ENCODE assay signal across 1 cellular context in the genomic region with DNA sequence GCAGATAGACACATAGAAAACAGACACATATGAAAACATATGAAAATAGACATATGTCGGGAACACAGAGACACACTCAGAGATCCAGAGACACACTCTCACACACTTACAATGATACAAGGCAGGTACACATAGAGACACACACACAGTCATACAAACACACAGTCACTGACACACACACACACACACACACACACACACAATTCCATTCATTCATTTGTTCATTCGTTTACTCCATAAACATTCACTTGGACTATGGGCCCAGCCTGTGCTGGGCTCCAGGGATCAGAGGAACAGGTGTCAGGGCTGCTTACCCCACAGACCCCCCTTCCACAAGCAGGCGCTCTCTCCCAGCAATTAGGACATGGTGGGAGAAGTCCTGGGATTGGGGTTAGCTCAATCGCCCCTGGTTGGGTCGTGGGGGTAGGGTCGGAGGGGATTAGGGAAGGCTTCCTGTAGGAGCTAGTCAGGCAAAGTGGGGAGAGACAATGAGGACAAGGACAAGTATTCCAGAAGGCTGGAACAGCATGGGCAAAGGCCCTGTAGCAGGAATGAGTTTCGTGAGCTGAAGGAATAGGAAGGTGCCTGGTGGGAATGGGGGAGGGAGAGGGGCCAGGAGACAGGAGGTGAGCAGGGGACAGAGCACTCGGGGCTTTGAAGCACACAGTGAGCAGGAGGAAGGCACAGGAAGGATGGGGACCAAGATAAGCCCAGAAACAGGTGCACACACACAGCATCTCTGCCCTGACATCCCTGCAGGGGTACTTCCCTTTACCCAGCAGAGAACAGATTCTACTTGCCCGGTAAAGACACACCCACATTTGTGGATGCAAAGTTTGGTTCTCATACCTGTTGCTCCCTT.
TF ChIP-seq lines count a peak whose summit lies in the region.

No MANE protein-coding gene starts in this region.

TF ChIP-seq in H1, 55 proteins besides CTCF, POLR2A, EP300 and RAD21:
- TF ChIP-seq RFX5 (IDR thresholded peaks at IDR 0.05; ENCODE audit: borderline replicate concordance, low read depth, low read length), result no peak
- no peak for TF ChIP-seq GABPA (IDR thresholded peaks at IDR 0.05; ENCODE audit: borderline replicate concordance, insufficient read depth, low read length)
- no peak for TF ChIP-seq HDAC6 (IDR thresholded peaks at IDR 0.05; ENCODE audit: low read depth, low read length)
- no peak for TF ChIP-seq RNF2 (IDR thresholded peaks at IDR 0.05; ENCODE audit: borderline replicate concordance, low read depth, low read length, missing control alignments, poor library complexity, severe bottlenecking)
- TF ChIP-seq CBX5 (IDR thresholded peaks at IDR 0.05; ENCODE audit: low read depth, low read length), result no peak
- no peak for TF ChIP-seq CHD2 (IDR thresholded peaks at IDR 0.05; ENCODE audit: low read length)
- no peak for TF ChIP-seq CTBP2 (IDR thresholded peaks at IDR 0.05; ENCODE audit: borderline replicate concordance, insufficient read depth, insufficient read length, low read length)
- TF ChIP-seq, protein P1, sequence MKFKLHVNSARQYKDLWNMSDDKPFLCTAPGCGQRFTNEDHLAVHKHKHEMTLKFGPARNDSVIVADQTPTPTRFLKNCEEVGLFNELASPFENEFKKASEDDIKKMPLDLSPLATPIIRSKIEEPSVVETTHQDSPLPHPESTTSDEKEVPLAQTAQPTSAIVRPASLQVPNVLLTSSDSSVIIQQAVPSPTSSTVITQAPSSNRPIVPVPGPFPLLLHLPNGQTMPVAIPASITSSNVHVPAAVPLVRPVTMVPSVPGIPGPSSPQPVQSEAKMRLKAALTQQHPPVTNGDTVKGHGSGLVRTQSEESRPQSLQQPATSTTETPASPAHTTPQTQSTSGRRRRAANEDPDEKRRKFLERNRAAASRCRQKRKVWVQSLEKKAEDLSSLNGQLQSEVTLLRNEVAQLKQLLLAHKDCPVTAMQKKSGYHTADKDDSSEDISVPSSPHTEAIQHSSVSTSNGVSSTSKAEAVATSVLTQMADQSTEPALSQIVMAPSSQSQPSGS (IDR thresholded peaks at IDR 0.05; ENCODE audit: low read length), result no peak
- TF ChIP-seq GTF2F1 (IDR thresholded peaks at IDR 0.05; ENCODE audit: borderline replicate concordance, low read depth, low read length), result no peak
